In the genomic region with DNA sequence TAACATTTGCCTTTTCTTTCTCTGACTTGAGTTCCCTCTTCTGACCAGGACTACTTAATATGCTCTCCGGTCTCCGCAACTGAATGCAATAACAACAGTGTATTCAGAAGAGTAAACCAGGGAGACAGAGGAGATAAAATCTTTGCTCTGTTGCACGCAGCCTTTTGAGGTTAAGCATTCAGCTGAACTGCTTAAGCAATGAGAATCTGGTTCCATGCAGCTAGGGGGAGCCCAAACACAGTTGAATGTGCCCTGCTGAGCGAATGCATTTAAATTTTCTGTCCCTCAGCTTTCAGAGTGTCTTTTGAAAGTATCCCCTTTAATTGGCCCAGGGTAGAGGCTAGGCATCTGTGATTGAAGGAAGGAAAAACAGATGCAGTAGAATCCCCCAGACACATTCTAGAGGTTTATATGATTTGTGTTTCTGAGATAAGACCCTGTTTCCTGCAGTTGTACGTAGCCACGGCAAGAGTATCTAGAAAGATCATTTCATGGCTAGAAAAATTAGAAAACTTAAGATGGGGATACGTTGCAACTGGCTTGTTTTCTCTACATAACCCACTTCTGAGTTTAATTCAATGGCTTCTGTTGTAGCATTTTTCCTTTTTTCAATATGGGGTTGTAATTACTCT, we compare ENCODE assay signal across 8 cellular contexts.
DNase-seq lines count a peak whose midpoint lies in the region; ATAC-seq and TF ChIP-seq lines count a peak whose summit lies in the region.

No MANE protein-coding gene starts in this region.

- no peaks in the 10 kb centered on the region for H3K4me1 ChIP-seq in right atrium auricular region

- no peaks in the 10 kb centered on the region for H3K9me3 ChIP-seq in right atrium auricular region

- DNase-seq in EH (ENCODE audit: low read depth) (peak; percentile 79), NCI-H526 (lab: John Stamatoyannopoulos, UW) (peak; percentile 24 to 77), amniotic epithelial cell (ENCODE audit: low read depth) (peak; percentile 71), right atrium auricular region (ENCODE audit: low spot score) (peak; percentile 61), retina (peak; percentile 71), cortex of kidney (lab: John Stamatoyannopoulos, UW) (no peak)

- ATAC-seq in GM19455 (IDR thresholded peaks at IDR 0.05; ENCODE audit: unreplicated experiment): peak; percentile 49
- peak; percentile 68 for ATAC-seq in HG03520 (IDR thresholded peaks at IDR 0.05; ENCODE audit: unreplicated experiment)

- no peaks in the 10 kb centered on the region for H3K36me3 ChIP-seq in right atrium auricular region

- peak; percentile 43 to 78 for TF ChIP-seq CTCF in right atrium auricular region (IDR thresholded peaks at IDR 0.05)

- H3K4me3 ChIP-seq in right atrium auricular region: no peak overlapping the region

- H3K27me3 ChIP-seq in right atrium auricular region: no peaks in the 10 kb centered on the region

- H3K27ac ChIP-seq in right atrium auricular region: no peak overlapping the region
